Comparison of ENCODE assay signal across 1 cellular context in genomic region chr10:6120691-6121090, GRCh38.
TF ChIP-seq lines count a peak whose summit lies in the region.

No MANE protein-coding gene starts in this region.

TF ChIP-seq in WTC11, 78 proteins besides CTCF, POLR2A, EP300 and RAD21 (continued from another document):
- TF ChIP-seq STAT6 (CRISPR knock-in tag; conservative IDR thresholded peaks at IDR 0.05; ENCODE audit: low read depth) (no peak), ZNF263 (CRISPR knock-in tag; IDR thresholded peaks at IDR 0.05; ENCODE audit: low read depth) (no peak), ESRRA (CRISPR knock-in tag; IDR thresholded peaks at IDR 0.05; ENCODE audit: borderline replicate concordance) (no peak), EMX1 (CRISPR knock-in tag; IDR thresholded peaks at IDR 0.05) (no peak), HMGXB4 (CRISPR knock-in tag; IDR thresholded peaks at IDR 0.05) (no peak), SP1 (CRISPR knock-in tag; conservative IDR thresholded peaks at IDR 0.05) (no peak), PREB (CRISPR knock-in tag; IDR thresholded peaks at IDR 0.05; ENCODE audit: borderline replicate concordance) (no peak)
- TF ChIP-seq, protein P1, sequence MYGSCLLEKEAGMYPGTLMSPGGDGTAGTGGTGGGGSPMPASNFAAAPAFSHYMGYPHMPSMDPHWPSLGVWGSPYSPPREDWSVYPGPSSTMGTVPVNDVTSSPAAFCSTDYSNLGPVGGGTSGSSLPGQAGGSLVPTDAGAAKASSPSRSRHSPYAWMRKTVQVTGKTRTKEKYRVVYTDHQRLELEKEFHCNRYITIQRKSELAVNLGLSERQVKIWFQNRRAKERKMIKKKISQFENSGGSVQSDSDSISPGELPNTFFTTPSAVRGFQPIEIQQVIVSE (CRISPR knock-in tag; IDR thresholded peaks at IDR 0.05; ENCODE audit: borderline replicate concordance) = no peak
- TF ChIP-seq, protein P2, sequence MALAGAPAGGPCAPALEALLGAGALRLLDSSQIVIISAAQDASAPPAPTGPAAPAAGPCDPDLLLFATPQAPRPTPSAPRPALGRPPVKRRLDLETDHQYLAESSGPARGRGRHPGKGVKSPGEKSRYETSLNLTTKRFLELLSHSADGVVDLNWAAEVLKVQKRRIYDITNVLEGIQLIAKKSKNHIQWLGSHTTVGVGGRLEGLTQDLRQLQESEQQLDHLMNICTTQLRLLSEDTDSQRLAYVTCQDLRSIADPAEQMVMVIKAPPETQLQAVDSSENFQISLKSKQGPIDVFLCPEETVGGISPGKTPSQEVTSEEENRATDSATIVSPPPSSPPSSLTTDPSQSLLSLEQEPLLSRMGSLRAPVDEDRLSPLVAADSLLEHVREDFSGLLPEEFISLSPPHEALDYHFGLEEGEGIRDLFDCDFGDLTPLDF (CRISPR knock-in tag; IDR thresholded peaks at IDR 0.05) = no peak
- TF ChIP-seq, protein P3, sequence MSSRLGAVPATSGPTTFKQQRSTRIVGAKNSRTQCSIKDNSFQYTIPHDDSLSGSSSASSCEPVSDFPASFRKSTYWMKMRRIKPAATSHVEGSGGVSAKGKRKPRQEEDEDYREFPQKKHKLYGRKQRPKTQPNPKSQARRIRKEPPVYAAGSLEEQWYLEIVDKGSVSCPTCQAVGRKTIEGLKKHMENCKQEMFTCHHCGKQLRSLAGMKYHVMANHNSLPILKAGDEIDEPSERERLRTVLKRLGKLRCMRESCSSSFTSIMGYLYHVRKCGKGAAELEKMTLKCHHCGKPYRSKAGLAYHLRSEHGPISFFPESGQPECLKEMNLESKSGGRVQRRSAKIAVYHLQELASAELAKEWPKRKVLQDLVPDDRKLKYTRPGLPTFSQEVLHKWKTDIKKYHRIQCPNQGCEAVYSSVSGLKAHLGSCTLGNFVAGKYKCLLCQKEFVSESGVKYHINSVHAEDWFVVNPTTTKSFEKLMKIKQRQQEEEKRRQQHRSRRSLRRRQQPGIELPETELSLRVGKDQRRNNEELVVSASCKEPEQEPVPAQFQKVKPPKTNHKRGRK (CRISPR knock-in tag; IDR thresholded peaks at IDR 0.05; ENCODE audit: borderline replicate concordance) = no peak
- TF ChIP-seq, protein P4, sequence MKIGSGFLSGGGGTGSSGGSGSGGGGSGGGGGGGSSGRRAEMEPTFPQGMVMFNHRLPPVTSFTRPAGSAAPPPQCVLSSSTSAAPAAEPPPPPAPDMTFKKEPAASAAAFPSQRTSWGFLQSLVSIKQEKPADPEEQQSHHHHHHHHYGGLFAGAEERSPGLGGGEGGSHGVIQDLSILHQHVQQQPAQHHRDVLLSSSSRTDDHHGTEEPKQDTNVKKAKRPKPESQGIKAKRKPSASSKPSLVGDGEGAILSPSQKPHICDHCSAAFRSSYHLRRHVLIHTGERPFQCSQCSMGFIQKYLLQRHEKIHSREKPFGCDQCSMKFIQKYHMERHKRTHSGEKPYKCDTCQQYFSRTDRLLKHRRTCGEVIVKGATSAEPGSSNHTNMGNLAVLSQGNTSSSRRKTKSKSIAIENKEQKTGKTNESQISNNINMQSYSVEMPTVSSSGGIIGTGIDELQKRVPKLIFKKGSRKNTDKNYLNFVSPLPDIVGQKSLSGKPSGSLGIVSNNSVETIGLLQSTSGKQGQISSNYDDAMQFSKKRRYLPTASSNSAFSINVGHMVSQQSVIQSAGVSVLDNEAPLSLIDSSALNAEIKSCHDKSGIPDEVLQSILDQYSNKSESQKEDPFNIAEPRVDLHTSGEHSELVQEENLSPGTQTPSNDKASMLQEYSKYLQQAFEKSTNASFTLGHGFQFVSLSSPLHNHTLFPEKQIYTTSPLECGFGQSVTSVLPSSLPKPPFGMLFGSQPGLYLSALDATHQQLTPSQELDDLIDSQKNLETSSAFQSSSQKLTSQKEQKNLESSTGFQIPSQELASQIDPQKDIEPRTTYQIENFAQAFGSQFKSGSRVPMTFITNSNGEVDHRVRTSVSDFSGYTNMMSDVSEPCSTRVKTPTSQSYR (CRISPR knock-in tag; IDR thresholded peaks at IDR 0.05) = no peak
